Comparison of ENCODE assay signal across 37 cellular contexts in genomic region chr15:28262438-28262837, GRCh38.
"Had no signal": no experiment of that assay in that cellular context is flagged by ENCODE, and none has a peak within 500 bp of the region (broad histone marks: within the 10 kb centered on the region; RNA-seq: fewer than 3 reads in every experiment).

No MANE protein-coding gene starts in this region.

- H3K27ac ChIP-seq: ascending aorta, cardiac muscle cell, PC-9, RWPE1, WERI-Rb-1 had no signal

- ATAC-seq: activated CD8-positive, alpha-beta T cell treated with anti-CD3 and anti-CD28 coated beads for 36 hours; activated T-cell treated with anti-CD3 and anti-CD28 coated beads, Interleukin-2, amount 50 U/mL, for 72 hours; activated T-helper 17 cell treated with anti-CD3 and anti-CD28 coated beads, Interleukin-2, amount 50 U/mL, for 72 hours; Right ventricle myocardium inferior; SK-N-SH treated with all-trans-retinoic acid at 6 μM for 48 hours had no signal

- H3K9me3 Mint-ChIP-seq: activated CD8-positive, alpha-beta T cell treated with anti-CD3 and anti-CD28 coated beads for 36 hours; activated naive CD4-positive, alpha-beta T cell treated with anti-CD3 and anti-CD28 coated beads, Interleukin-2, amount 50 U/mL, for 24 hours; activated naive CD8-positive, alpha-beta T cell treated with anti-CD3 and anti-CD28 coated beads, Interleukin-2, amount 10 ng/mL, durations not matched to agents 7 days and 5 days; activated T-cell treated with anti-CD3 and anti-CD28 coated beads, Interleukin-2, amount 50 U/mL, for 72 hours; activated T-helper 17 cell treated with anti-CD3 and anti-CD28 coated beads, Interleukin-2, amount 50 U/mL, for 72 hours; central memory CD8-positive, alpha-beta T cell had no signal

- H3K27ac Mint-ChIP-seq: activated CD8-positive, alpha-beta T cell treated with anti-CD3 and anti-CD28 coated beads for 36 hours; activated naive CD4-positive, alpha-beta T cell treated with anti-CD3 and anti-CD28 coated beads, Interleukin-2, amount 50 U/mL, for 24 hours; activated naive CD8-positive, alpha-beta T cell treated with anti-CD3 and anti-CD28 coated beads, Interleukin-2, amount 10 ng/mL, durations not matched to agents 7 days and 5 days; activated T-cell treated with anti-CD3 and anti-CD28 coated beads, Interleukin-2, amount 50 U/mL, for 72 hours; activated T-helper 17 cell treated with anti-CD3 and anti-CD28 coated beads, Interleukin-2, amount 50 U/mL, for 72 hours had no signal

- H3K4me3 ChIP-seq: ascending aorta, cardiac muscle cell, MG63, PC-9 had no signal

- H3K4me3 Mint-ChIP-seq: activated CD8-positive, alpha-beta T cell treated with anti-CD3 and anti-CD28 coated beads for 36 hours; activated naive CD4-positive, alpha-beta T cell treated with anti-CD3 and anti-CD28 coated beads, Interleukin-2, amount 50 U/mL, for 24 hours; activated naive CD8-positive, alpha-beta T cell treated with anti-CD3 and anti-CD28 coated beads, Interleukin-2, amount 10 ng/mL, durations not matched to agents 7 days and 5 days; activated T-cell treated with anti-CD3 and anti-CD28 coated beads, Interleukin-2, amount 50 U/mL, for 72 hours; activated T-helper 17 cell treated with anti-CD3 and anti-CD28 coated beads, Interleukin-2, amount 50 U/mL, for 72 hours; central memory CD8-positive, alpha-beta T cell had no signal

- H3K4me2 ChIP-seq: PC-9 had no signal

- H3K4me1 ChIP-seq: ascending aorta had no signal

- H2AFZ ChIP-seq: PC-9 had no signal

- H3K9me3 ChIP-seq: ascending aorta, MG63 had no signal

- DNase-seq: activated CD4-positive, alpha-beta T cell treated with anti-CD3 and anti-CD28 coated beads for 1 hour; activated CD4-positive, alpha-beta T cell treated with anti-CD3 and anti-CD28 coated beads for 48 hours; activated CD4-positive, alpha-beta T cell treated with anti-CD3 and anti-CD28 coated beads, Interleukin-2, amount 50 U/mL, for 4 hours; activated CD4-positive, CD25-positive, alpha-beta regulatory T cell; activated CD8-positive, alpha-beta T cell treated with anti-CD3 and anti-CD28 coated beads for 36 hours; activated gamma-delta T cell; activated naive CD4-positive, alpha-beta T cell treated with Interleukin-2 at 50 U/mL for 16 hours; activated naive CD8-positive, alpha-beta T cell treated with anti-CD3 and anti-CD28 coated beads, Interleukin-2, amount 10 ng/mL, durations not matched to agents 7 days and 5 days; activated T-cell treated with anti-CD3 and anti-CD28 coated beads, Interleukin-2, amount 50 U/mL, for 1 hour; activated T-cell treated with anti-CD3 and anti-CD28 coated beads, Interleukin-2, amount 50 U/mL, for 72 hours; Kasumi-1; KG1; MG63; NCI-H1048; NCI-H1105 treated with DMSO at 0.1 percent for 48 hours; NCI-H1436; NCI-H1694; NCI-H1930; NCI-H2081 treated with DMSO at 0.1 percent for 48 hours; NCI-H345; NCI-H524 treated with DMSO at 0.1 percent for 48 hours; NCI-H748 treated with DMSO at 0.1 percent for 48 hours; NK-92 treated with Interleukin-12 subunit alpha and Interleukin-12 subunit beta, amount 100 ng/mL, for 24 hours; PC-9; SIG-M5; SW 1271; T-helper 1 cell; T1000; WERI-Rb-1 had no signal

- H3K4me1 Mint-ChIP-seq: activated T-helper 17 cell treated with anti-CD3 and anti-CD28 coated beads, Interleukin-2, amount 50 U/mL, for 72 hours had no signal

- H3K27me3 ChIP-seq: ascending aorta, cardiac muscle cell, MG63 had no signal

- H3K27me3 Mint-ChIP-seq: activated CD8-positive, alpha-beta T cell treated with anti-CD3 and anti-CD28 coated beads for 36 hours; activated naive CD4-positive, alpha-beta T cell treated with anti-CD3 and anti-CD28 coated beads, Interleukin-2, amount 50 U/mL, for 24 hours; activated naive CD8-positive, alpha-beta T cell treated with anti-CD3 and anti-CD28 coated beads, Interleukin-2, amount 10 ng/mL, durations not matched to agents 7 days and 5 days; activated T-helper 17 cell treated with anti-CD3 and anti-CD28 coated beads, Interleukin-2, amount 50 U/mL, for 72 hours; central memory CD8-positive, alpha-beta T cell had no signal
